In genomic region chr19:53865918-53866696, GRCh38 we compare ENCODE assay signal across 1 cellular context.
TF ChIP-seq lines count a peak whose summit lies in the region.

No MANE protein-coding gene starts in this region.

TF ChIP-seq in HepG2, 621 proteins besides CTCF, POLR2A, EP300 and RAD21 (continued from another document and continues in another):
- TF ChIP-seq, protein P1, sequence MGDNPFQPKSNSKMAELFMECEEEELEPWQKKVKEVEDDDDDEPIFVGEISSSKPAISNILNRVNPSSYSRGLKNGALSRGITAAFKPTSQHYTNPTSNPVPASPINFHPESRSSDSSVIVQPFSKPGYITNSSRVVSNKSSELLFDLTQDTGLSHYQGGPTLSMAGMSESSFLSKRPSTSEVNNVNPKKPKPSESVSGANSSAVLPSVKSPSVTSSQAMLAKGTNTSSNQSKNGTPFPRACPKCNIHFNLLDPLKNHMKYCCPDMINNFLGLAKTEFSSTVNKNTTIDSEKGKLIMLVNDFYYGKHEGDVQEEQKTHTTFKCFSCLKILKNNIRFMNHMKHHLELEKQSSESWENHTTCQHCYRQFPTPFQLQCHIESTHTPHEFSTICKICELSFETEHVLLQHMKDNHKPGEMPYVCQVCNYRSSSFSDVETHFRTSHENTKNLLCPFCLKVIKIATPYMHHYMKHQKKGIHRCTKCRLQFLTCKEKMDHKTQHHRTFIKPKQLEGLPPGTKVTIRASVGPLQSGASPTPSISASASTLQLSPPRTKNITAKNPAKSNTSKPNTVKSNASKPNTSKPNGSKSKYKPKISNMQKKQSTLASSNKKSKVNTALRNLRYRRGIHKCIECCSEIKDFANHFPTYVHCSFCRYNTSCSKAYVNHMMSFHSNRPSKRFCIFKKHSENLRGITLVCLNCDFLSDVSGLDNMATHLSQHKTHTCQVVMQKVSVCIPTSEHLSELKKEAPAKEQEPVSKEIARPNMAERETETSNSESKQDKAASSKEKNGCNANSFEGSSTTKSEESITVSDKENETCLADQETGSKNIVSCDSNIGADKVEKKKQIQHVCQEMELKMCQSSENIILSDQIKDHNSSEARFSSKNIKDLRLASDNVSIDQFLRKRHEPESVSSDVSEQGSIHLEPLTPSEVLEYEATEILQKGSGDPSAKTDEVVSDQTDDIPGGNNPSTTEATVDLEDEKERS (CRISPR knock-in tag; IDR thresholded peaks at IDR 0.05): no peak
- TF ChIP-seq TCF7 (IDR thresholded peaks at IDR 0.05; ENCODE audit: low read depth): no peak
- no peak for TF ChIP-seq TRAFD1 (CRISPR knock-in tag; IDR thresholded peaks at IDR 0.05; ENCODE audit: borderline replicate concordance)
- no peak for TF ChIP-seq SRSF9 (IDR thresholded peaks at IDR 0.05; ENCODE audit: borderline replicate concordance, insufficient read depth, low read depth, low read length, poor library complexity, severe bottlenecking)
- TF ChIP-seq SNAPC4 (CRISPR knock-in tag; IDR thresholded peaks at IDR 0.05): no peak
- no peak for TF ChIP-seq ZNF343 (CRISPR knock-in tag; IDR thresholded peaks at IDR 0.05)
- no peak for TF ChIP-seq ZNF879 (CRISPR knock-in tag; IDR thresholded peaks at IDR 0.05)
- TF ChIP-seq, protein P2, sequence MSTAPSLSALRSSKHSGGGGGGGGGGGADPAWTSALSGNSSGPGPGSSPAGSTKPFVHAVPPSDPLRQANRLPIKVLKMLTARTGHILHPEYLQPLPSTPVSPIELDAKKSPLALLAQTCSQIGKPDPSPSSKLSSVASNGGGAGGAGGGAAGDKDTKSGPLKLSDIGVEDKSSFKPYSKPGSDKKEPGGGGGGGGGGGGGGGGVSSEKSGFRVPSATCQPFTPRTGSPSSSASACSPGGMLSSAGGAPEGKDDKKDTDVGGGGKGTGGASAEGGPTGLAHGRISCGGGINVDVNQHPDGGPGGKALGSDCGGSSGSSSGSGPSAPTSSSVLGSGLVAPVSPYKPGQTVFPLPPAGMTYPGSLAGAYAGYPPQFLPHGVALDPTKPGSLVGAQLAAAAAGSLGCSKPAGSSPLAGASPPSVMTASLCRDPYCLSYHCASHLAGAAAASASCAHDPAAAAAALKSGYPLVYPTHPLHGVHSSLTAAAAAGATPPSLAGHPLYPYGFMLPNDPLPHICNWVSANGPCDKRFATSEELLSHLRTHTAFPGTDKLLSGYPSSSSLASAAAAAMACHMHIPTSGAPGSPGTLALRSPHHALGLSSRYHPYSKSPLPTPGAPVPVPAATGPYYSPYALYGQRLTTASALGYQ (CRISPR knock-in tag; IDR thresholded peaks at IDR 0.05): no peak
- TF ChIP-seq RELA (CRISPR knock-in tag; IDR thresholded peaks at IDR 0.05): no peak
- peak; percentile 25; the same call in 1 of the 2 replicates for TF ChIP-seq MEIS1 (CRISPR knock-in tag; IDR thresholded peaks at IDR 0.05; ENCODE audit: borderline replicate concordance)
- TF ChIP-seq, protein P3, sequence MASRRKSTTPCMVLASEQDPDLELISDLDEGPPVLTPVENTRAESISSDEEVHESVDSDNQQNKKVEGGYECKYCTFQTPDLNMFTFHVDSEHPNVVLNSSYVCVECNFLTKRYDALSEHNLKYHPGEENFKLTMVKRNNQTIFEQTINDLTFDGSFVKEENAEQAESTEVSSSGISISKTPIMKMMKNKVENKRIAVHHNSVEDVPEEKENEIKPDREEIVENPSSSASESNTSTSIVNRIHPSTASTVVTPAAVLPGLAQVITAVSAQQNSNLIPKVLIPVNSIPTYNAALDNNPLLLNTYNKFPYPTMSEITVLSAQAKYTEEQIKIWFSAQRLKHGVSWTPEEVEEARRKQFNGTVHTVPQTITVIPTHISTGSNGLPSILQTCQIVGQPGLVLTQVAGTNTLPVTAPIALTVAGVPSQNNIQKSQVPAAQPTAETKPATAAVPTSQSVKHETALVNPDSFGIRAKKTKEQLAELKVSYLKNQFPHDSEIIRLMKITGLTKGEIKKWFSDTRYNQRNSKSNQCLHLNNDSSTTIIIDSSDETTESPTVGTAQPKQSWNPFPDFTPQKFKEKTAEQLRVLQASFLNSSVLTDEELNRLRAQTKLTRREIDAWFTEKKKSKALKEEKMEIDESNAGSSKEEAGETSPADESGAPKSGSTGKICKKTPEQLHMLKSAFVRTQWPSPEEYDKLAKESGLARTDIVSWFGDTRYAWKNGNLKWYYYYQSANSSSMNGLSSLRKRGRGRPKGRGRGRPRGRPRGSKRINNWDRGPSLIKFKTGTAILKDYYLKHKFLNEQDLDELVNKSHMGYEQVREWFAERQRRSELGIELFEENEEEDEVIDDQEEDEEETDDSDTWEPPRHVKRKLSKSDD (CRISPR knock-in tag; IDR thresholded peaks at IDR 0.05; ENCODE audit: low read depth): no peak
- no peak for TF ChIP-seq ZNF878 (CRISPR knock-in tag; IDR thresholded peaks at IDR 0.05)
- no peak for TF ChIP-seq KLF9 (CRISPR knock-in tag; IDR thresholded peaks at IDR 0.05; ENCODE audit: low read depth)
- 0 out of 2 replicates have a peak, but pooled peaks have one; percentile 49 for TF ChIP-seq EEA1 (CRISPR knock-in tag; IDR thresholded peaks at IDR 0.05; ENCODE audit: borderline replicate concordance)
- TF ChIP-seq, protein P4, sequence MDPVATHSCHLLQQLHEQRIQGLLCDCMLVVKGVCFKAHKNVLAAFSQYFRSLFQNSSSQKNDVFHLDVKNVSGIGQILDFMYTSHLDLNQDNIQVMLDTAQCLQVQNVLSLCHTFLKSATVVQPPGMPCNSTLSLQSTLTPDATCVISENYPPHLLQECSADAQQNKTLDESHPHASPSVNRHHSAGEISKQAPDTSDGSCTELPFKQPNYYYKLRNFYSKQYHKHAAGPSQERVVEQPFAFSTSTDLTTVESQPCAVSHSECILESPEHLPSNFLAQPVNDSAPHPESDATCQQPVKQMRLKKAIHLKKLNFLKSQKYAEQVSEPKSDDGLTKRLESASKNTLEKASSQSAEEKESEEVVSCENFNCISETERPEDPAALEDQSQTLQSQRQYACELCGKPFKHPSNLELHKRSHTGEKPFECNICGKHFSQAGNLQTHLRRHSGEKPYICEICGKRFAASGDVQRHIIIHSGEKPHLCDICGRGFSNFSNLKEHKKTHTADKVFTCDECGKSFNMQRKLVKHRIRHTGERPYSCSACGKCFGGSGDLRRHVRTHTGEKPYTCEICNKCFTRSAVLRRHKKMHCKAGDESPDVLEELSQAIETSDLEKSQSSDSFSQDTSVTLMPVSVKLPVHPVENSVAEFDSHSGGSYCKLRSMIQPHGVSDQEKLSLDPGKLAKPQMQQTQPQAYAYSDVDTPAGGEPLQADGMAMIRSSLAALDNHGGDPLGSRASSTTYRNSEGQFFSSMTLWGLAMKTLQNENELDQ (CRISPR knock-in tag; IDR thresholded peaks at IDR 0.05; ENCODE audit: borderline replicate concordance): no peak
- no peak; the same call in 1 of the 2 replicates for TF ChIP-seq MTA1 (CRISPR knock-in tag; IDR thresholded peaks at IDR 0.05; ENCODE audit: borderline replicate concordance)
- no peak for TF ChIP-seq BCL6 (CRISPR knock-in tag; IDR thresholded peaks at IDR 0.05)
- peak in 1 of 2 experiments; percentile 47; a peak in 1 of 4 replicates for TF ChIP-seq REST (IDR thresholded peaks at IDR 0.05; ENCODE audit: borderline replicate concordance in 1 of 2, low read depth in 1 of 2, low read length in 2 of 2)
- no peak; the same call in 1 of the 2 replicates for TF ChIP-seq HBP1 (CRISPR knock-in tag; IDR thresholded peaks at IDR 0.05; ENCODE audit: low read depth)
- no peak for TF ChIP-seq ZNF256 (CRISPR knock-in tag; conservative IDR thresholded peaks at IDR 0.05)
- no peak for TF ChIP-seq ZBTB46 (CRISPR knock-in tag; IDR thresholded peaks at IDR 0.05; ENCODE audit: borderline replicate concordance)
- TF ChIP-seq GMEB1 (CRISPR knock-in tag; IDR thresholded peaks at IDR 0.05; ENCODE audit: borderline replicate concordance): no peak; the same call in none of the 2 replicates
